In the genomic region with DNA sequence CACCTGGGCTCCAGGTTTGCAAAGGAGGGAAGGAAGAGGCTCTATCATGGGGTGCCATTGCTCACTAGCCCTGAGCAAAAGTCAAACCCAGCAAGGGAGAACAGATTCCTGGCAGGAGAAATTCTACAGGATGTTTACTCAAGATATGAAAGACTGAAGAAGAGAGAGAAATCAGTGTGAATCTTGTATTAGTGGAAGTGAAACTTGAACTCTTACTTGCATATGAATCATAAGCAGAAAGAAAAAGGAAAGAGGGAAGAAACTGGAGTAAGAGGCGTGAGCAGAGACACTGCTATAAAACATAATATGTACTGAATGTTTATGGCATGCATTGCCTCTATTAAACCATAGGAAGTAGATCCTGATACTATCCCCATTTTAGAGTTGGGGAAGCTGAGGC, we compare ENCODE assay signal across 13 cellular contexts.
A peak's percentile ranks its signal among the peaks of the same experiment; 100 is the strongest.
DNase-seq lines count a peak whose midpoint lies in the region; ATAC-seq, FAIRE-seq and TF ChIP-seq lines count a peak whose summit lies in the region.
"Had no signal": no experiment of that assay in that cellular context is flagged by ENCODE, and none has a peak within 500 bp of the region (broad histone marks: within the 10 kb centered on the region; RNA-seq: fewer than 3 reads in every experiment).

No MANE protein-coding gene starts in this region.

- no peak overlapping the region for H3K4me3 Mint-ChIP-seq in astrocyte (ENCODE audit: unreplicated experiment)
- no peak overlapping the region for H3K4me3 Mint-ChIP-seq in stimulated activated effector memory CD8-positive, alpha-beta T cell treated with anti-CD3 and anti-CD28 coated beads, Interleukin-12 subunit alpha, Interleukin-12 subunit beta, amount 100 ng/mL, for 72 hours
- H3K4me3 Mint-ChIP-seq: CD8-positive, alpha-beta T cell; type B pancreatic cell had no signal

- ATAC-seq in GM21381 (IDR thresholded peaks at IDR 0.05; ENCODE audit: unreplicated experiment) (peak; percentile 90), HG03135 (IDR thresholded peaks at IDR 0.05; ENCODE audit: unreplicated experiment) (peak; percentile 84)
- no peak for ATAC-seq in stimulated activated effector memory CD8-positive, alpha-beta T cell treated with anti-CD3 and anti-CD28 coated beads, Interleukin-12 subunit alpha, Interleukin-12 subunit beta, amount 100 ng/mL, for 72 hours
- ATAC-seq: CD8-positive, alpha-beta T cell; HCT116; left lobe of liver had no signal

- H3K23ac ChIP-seq in mesenchymal stem cell (ENCODE audit: low read length in 2 of 2) = no peak overlapping the region

- TF ChIP-seq EP300 in suprapubic skin (IDR thresholded peaks at IDR 0.05) = no peak

- H3K9ac ChIP-seq in astrocyte (ENCODE audit: low read length) (no peak overlapping the region), mesenchymal stem cell (ENCODE audit: low read length) (no peak overlapping the region)

- H4K20me1 ChIP-seq in astrocyte (ENCODE audit: insufficient read depth, low read length) = no peaks in the 10 kb centered on the region

- no peak overlapping the region for H2AK5ac ChIP-seq in mesenchymal stem cell (ENCODE audit: low read length, severe bottlenecking)

- H3K79me2 ChIP-seq in astrocyte (ENCODE audit: insufficient read depth, low read length) = no peaks in the 10 kb centered on the region

- no peaks in the 10 kb centered on the region for H3K79me1 ChIP-seq in mesenchymal stem cell (replicated peaks; ENCODE audit: low read length, poor library complexity, severe bottlenecking)

- no CpG with 5 or more reads among the region's 1 CpG for WGBS in mesenchymal stem cell
- WGBS in suprapubic skin = 78% methylated on average over 1 of the region's 1 CpG

- peaks cover 2% of the 10 kb centered on the region for H3K9me3 Mint-ChIP-seq in astrocyte (ENCODE audit: unreplicated experiment)
- H3K9me3 Mint-ChIP-seq in stimulated activated effector memory CD8-positive, alpha-beta T cell treated with anti-CD3 and anti-CD28 coated beads, Interleukin-12 subunit alpha, Interleukin-12 subunit beta, amount 100 ng/mL, for 72 hours = no peaks in the 10 kb centered on the region
- H3K9me3 Mint-ChIP-seq: type B pancreatic cell had no signal

- H3K4me1 Mint-ChIP-seq in astrocyte (ENCODE audit: low read depth, unreplicated experiment) = no peaks in the 10 kb centered on the region
- no peaks in the 10 kb centered on the region for H3K4me1 Mint-ChIP-seq in stimulated activated effector memory CD8-positive, alpha-beta T cell treated with anti-CD3 and anti-CD28 coated beads, Interleukin-12 subunit alpha, Interleukin-12 subunit beta, amount 100 ng/mL, for 72 hours

- H4K91ac ChIP-seq in mesenchymal stem cell (ENCODE audit: low read length) = no peak overlapping the region

- H2BK12ac ChIP-seq in mesenchymal stem cell (ENCODE audit: low read length in 2 of 2) = no peak overlapping the region

- no peaks in the 10 kb centered on the region for H3K36me3 ChIP-seq in astrocyte (ENCODE audit: insufficient read depth, low read length)
- no peaks in the 10 kb centered on the region for H3K36me3 ChIP-seq in mesenchymal stem cell (ENCODE audit: control insufficient read depth in 1 of 2, insufficient read depth in 2 of 2, low read depth in 1 of 2, low read length in 2 of 2)
- no peaks in the 10 kb centered on the region for H3K36me3 ChIP-seq in suprapubic skin
- H3K36me3 ChIP-seq: colonic mucosa had no signal

- H3K4me3 ChIP-seq in astrocyte (ENCODE audit: insufficient read depth, low read depth, low read length) = no peak overlapping the region
- H3K4me3 ChIP-seq in mesenchymal stem cell (ENCODE audit: insufficient read depth in 1 of 2, low read depth in 1 of 2, low read length in 2 of 2) = no peak overlapping the region
- H3K4me3 ChIP-seq in suprapubic skin = no peak overlapping the region
- H3K4me3 ChIP-seq: colonic mucosa had no signal

- H3K14ac ChIP-seq in mesenchymal stem cell (ENCODE audit: low read length in 2 of 2) = no peak overlapping the region

- peak overlapping the region; percentile 10 for H3K4me2 ChIP-seq in astrocyte (ENCODE audit: low read length)
- H3K4me2 ChIP-seq in mesenchymal stem cell (ENCODE audit: low read length, poor library complexity, severe bottlenecking) = no peak overlapping the region

- H3K9me3 ChIP-seq in astrocyte (ENCODE audit: insufficient read depth, low read depth, low read length) = no peaks in the 10 kb centered on the region
- H3K9me3 ChIP-seq in mesenchymal stem cell (ENCODE audit: control insufficient read depth, low read length) = peaks cover 9% of the 10 kb centered on the region
- H3K9me3 ChIP-seq in suprapubic skin = no peaks in the 10 kb centered on the region
- H3K9me3 ChIP-seq: colonic mucosa had no signal

- no peak overlapping the region for H4K8ac ChIP-seq in mesenchymal stem cell (ENCODE audit: low read length)

- no peak overlapping the region for H3K18ac ChIP-seq in mesenchymal stem cell (ENCODE audit: low read depth in 1 of 2, low read length in 2 of 2)

- H3K4me1 ChIP-seq in astrocyte (ENCODE audit: insufficient read depth, low read length) = no peaks in the 10 kb centered on the region
- H3K4me1 ChIP-seq in mesenchymal stem cell (ENCODE audit: control insufficient read depth, insufficient read depth, low read depth, low read length) = no peaks in the 10 kb centered on the region
- no peaks in the 10 kb centered on the region for H3K4me1 ChIP-seq in suprapubic skin
- H3K4me1 ChIP-seq: colonic mucosa had no signal

- no peaks in the 10 kb centered on the region for H3K27me3 Mint-ChIP-seq in astrocyte (ENCODE audit: low read depth, unreplicated experiment)
- H3K27me3 Mint-ChIP-seq: type B pancreatic cell had no signal

- no peaks in the 10 kb centered on the region for H3K36me3 Mint-ChIP-seq in astrocyte (ENCODE audit: low read depth, unreplicated experiment)
- H3K36me3 Mint-ChIP-seq in stimulated activated effector memory CD8-positive, alpha-beta T cell treated with anti-CD3 and anti-CD28 coated beads, Interleukin-12 subunit alpha, Interleukin-12 subunit beta, amount 100 ng/mL, for 72 hours = no peaks in the 10 kb centered on the region
- H3K36me3 Mint-ChIP-seq: CD8-positive, alpha-beta T cell; type B pancreatic cell had no signal

- H2BK15ac ChIP-seq in mesenchymal stem cell (ENCODE audit: low read depth, poor library complexity, severe bottlenecking) = no peak overlapping the region

- no peak overlapping the region for H3K4ac ChIP-seq in mesenchymal stem cell (ENCODE audit: low read depth in 1 of 2, low read length in 2 of 2)

- no peak for TF ChIP-seq POLR2A in suprapubic skin (IDR thresholded peaks at IDR 0.05)

- H2BK5ac ChIP-seq in mesenchymal stem cell (ENCODE audit: low read depth, low read length, poor library complexity, severe bottlenecking) = no peak overlapping the region

- no peak overlapping the region for H3K27ac Mint-ChIP-seq in astrocyte (ENCODE audit: unreplicated experiment)
- H3K27ac Mint-ChIP-seq in stimulated activated effector memory CD8-positive, alpha-beta T cell treated with anti-CD3 and anti-CD28 coated beads, Interleukin-12 subunit alpha, Interleukin-12 subunit beta, amount 100 ng/mL, for 72 hours = no peak overlapping the region
- H3K27ac Mint-ChIP-seq: CD8-positive, alpha-beta T cell; type B pancreatic cell had no signal

- DNase-seq in GM13976 (ENCODE audit: low spot score) (peak; percentile 25), astrocyte (ENCODE audit: low read depth) (peak; percentile 16), mesenchymal stem cell (no peak), NCI-H526 treated with DMSO at 0.1 percent for 48 hours (lab: John Stamatoyannopoulos, UW) (no peak), suprapubic skin (ENCODE audit: low spot score in 2 of 2) (no peak)
- DNase-seq in stimulated activated effector memory CD8-positive, alpha-beta T cell treated with anti-CD3 and anti-CD28 coated beads, Interleukin-12 subunit alpha, Interleukin-12 subunit beta, amount 100 ng/mL, for 72 hours (ENCODE audit: low spot score in 2 of 2) = no peak
- DNase-seq: CD8-positive, alpha-beta T cell; colonic mucosa had no signal

- no peak overlapping the region for H2BK120ac ChIP-seq in mesenchymal stem cell (ENCODE audit: low read depth, low read length)

- H2AFZ ChIP-seq in astrocyte (ENCODE audit: low read depth, low read length) = no peak overlapping the region
- H2AFZ ChIP-seq in mesenchymal stem cell (ENCODE audit: low read depth, low read length) = no peak overlapping the region

- in situ Hi-C loops in GM13976 (cut with MboI; ENCODE audit: low sequenced_read_pairs, unreplicated experiment) = loop anchor here (10.0 kb wide), 1 partner anchor 356 kb away; no protein-coding TSS in a partner anchor

- H3K27ac ChIP-seq in astrocyte (ENCODE audit: low read depth, low read length) (no peak overlapping the region), mesenchymal stem cell (ENCODE audit: low read length, poor library complexity, severe bottlenecking) (no peak overlapping the region), suprapubic skin (no peak overlapping the region)
- H3K27ac ChIP-seq: colonic mucosa had no signal

- H3K27me3 ChIP-seq in astrocyte (ENCODE audit: insufficient read depth, low read length) (no peaks in the 10 kb centered on the region), mesenchymal stem cell (ENCODE audit: control insufficient read depth in 1 of 2, insufficient read depth in 1 of 2, low read length in 2 of 2) (no peaks in the 10 kb centered on the region), suprapubic skin (no peaks in the 10 kb centered on the region)
- H3K27me3 ChIP-seq: colonic mucosa had no signal

- TF ChIP-seq CTCF in GM13976 (IDR thresholded peaks at IDR 0.05; ENCODE audit: borderline replicate concordance, control extremely low read depth, extremely low read depth, insufficient read depth, missing control alignments) = no peak
- TF ChIP-seq CTCF in astrocyte (IDR thresholded peaks at IDR 0.05; ENCODE audit: insufficient read depth, low read depth, low read length) = no peak
- no peak for TF ChIP-seq CTCF in suprapubic skin (IDR thresholded peaks at IDR 0.05)

- no peak for FAIRE-seq in astrocyte (lab: Jason Lieb, UNC)

Comparison
In these comparisons a context has a peak if more than half of its experiments do, and no peak if none do; other contexts are left out.
1. DNase-seq: peak in GM13976 (single experiment) and astrocyte (single experiment); none in mesenchymal stem cell (single experiment), stimulated activated effector memory CD8-positive, alpha-beta T cell treated with anti-CD3 and anti-CD28 coated beads, Interleukin-12 subunit alpha, Interleukin-12 subunit beta, amount 100 ng/mL, for 72 hours (0 of 2), NCI-H526 treated with DMSO at 0.1 percent for 48 hours (single experiment) and suprapubic skin (0 of 2).